8 cellular contexts compared by ENCODE assay signal in genomic region chr2:205766765-205767359, GRCh38.
DNase-seq lines count a peak whose midpoint lies in the region; ATAC-seq and TF ChIP-seq lines count a peak whose summit lies in the region.

No MANE protein-coding gene starts in this region.

- DNase-seq in AG04449 (ENCODE audit: low read depth, low spot score) (no peak), Kasumi-1 (lab: John Stamatoyannopoulos, UW) (peak; percentile 18 to 41), SKM-1 (lab: John Stamatoyannopoulos, UW; ENCODE audit: unreplicated experiment) (peak; percentile 36), ascending aorta (ENCODE audit: low spot score in 2 of 2) (peak in 1 of 2 donors; percentile 71), hippocampal formation (lab: John Stamatoyannopoulos, UW) (peak; percentile 28 to 51)
- peak; percentile 11 to 52 for DNase-seq in stimulated activated CD4-positive, alpha-beta T cell treated with anti-CD3 and anti-CD28 coated beads, Interleukin-12 subunit alpha, Interleukin-12 subunit beta, amount 100 ng/mL, for 24 hours (ENCODE audit: low read depth in 2 of 2)

- CTCF ChIA-PET in AG04449 (lab: Yijun Ruan, JAX): interaction anchor here (1.4 to 1.9 kb wide), 4 partner anchors 9 to 180 kb away, joined by 3 to 15 read pairs (median 5); no protein-coding TSS in a partner anchor

- peaks cover 3 to 4% of the 10 kb centered on the region in 2 donors for H3K4me1 ChIP-seq in ascending aorta

- H3K9me3 ChIP-seq in ascending aorta: no peaks in the 10 kb centered on the region

- ATAC-seq in HG03097 (IDR thresholded peaks at IDR 0.05; ENCODE audit: low FRiP score, unreplicated experiment): no peak

- POLR2A ChIA-PET in AG04449 (lab: Yijun Ruan, JAX): no interaction called here

- H3K27ac ChIP-seq in ascending aorta: no peak overlapping the region

- no peaks in the 10 kb centered on the region for H3K36me3 ChIP-seq in ascending aorta

- no peaks in the 10 kb centered on the region for H3K27me3 ChIP-seq in ascending aorta

- H3K4me3 ChIP-seq in AG04449 (ENCODE audit: low read depth, low read length) (no peak overlapping the region), GM12875 (ENCODE audit: low read depth, low read length) (no peak overlapping the region), ascending aorta (no peak overlapping the region)

- peak; percentile 81 for TF ChIP-seq CTCF in AG04449 (IDR thresholded peaks at IDR 0.05; ENCODE audit: insufficient read depth, low read length, missing control alignments)
- peak; percentile 87 for TF ChIP-seq CTCF in GM12875 (IDR thresholded peaks at IDR 0.05; ENCODE audit: borderline replicate concordance, insufficient read depth, low read depth, low read length)
- peak; percentile 44 to 91 (median 82) for TF ChIP-seq CTCF in ascending aorta (IDR thresholded peaks at IDR 0.05)

- intact Hi-C loops in ascending aorta (cut with DNase I): loop anchor here (2.0 to 5.0 kb wide), 3 partner anchors 120 to 180 kb away; no protein-coding TSS in a partner anchor
